ENCODE assay signal across 16 cellular contexts in the genomic region with DNA sequence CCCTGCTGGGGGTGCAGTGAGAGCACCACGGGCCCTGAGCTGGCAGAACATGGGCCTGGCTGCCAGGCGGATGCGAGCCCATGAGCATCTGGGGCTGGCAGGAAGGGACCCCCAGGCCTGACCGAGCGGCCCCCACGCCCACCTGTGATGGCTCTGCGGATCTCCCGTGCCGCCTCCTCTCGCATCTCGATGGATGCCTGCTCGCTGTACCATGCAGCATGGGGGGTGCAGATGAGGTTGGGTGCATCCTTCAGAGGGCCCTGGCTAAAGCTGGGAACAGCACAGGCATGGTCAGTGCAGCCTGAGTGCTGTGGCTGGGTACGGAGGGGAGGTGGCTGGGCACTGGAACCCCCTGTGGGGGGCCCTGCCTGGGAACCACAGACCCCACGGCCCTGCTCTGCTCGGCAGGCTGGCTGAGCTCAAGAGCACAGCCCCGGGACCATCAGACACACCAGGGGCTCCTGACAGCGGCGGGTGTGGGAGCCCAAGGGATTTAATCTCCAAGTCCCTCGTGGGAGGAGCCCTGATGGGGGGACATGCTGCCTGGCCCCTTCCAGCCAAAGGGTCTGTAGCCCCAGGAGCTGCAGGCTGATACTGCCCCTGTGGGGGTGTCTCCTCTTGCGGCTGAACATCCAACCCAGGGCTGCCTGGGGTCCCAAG.
"Had no signal": no experiment of that assay in that cellular context is flagged by ENCODE, and none has a peak within 500 bp of the region (broad histone marks: within the 10 kb centered on the region; RNA-seq: fewer than 3 reads in every experiment).

No MANE protein-coding gene starts in this region.

- H3K27me3 ChIP-seq: ovary, sigmoid colon, testis, upper lobe of right lung had no signal

- FAIRE-seq: frontal cortex had no signal

- DNase-seq: activated CD4-positive, alpha-beta T cell treated with anti-CD3 and anti-CD28 coated beads for 36 hours; activated CD4-positive, alpha-beta T cell treated with anti-CD3 and anti-CD28 coated beads, Interleukin-2, amount 50 U/mL, for 48 hours; activated gamma-delta T cell treated with Interleukin-2 at 50 U/mL for 16 hours; head of caudate nucleus; mesendoderm; stimulated activated CD4-positive, alpha-beta T cell treated with anti-CD3 and anti-CD28 coated beads, Interleukin-4, amount 100 ng/mL, for 24 hours; upper lobe of right lung had no signal

- H3K27me3 Mint-ChIP-seq: activated CD4-positive, alpha-beta T cell treated with anti-CD3 and anti-CD28 coated beads for 36 hours; activated naive CD8-positive, alpha-beta T cell; naive thymus-derived CD8-positive, alpha-beta T cell had no signal

- H3K9me3 ChIP-seq: ovary, sigmoid colon, testis, upper lobe of right lung had no signal

- H3K36me3 ChIP-seq: ovary had no signal

- H3K4me1 Mint-ChIP-seq: WTC11 had no signal

- H3K9me3 Mint-ChIP-seq: activated T-helper 1 cell treated with anti-CD3 and anti-CD28 coated beads, Interleukin-12 subunit alpha, Interleukin-12 subunit beta, Interleukin-2, Interleukin-4 antibody, amounts not matched to agents 30 ng/mL and 10 ng/mL and 1 ng/mL, durations not matched to agents 14 hours and 24 hours and 36 hours; naive thymus-derived CD8-positive, alpha-beta T cell; stimulated activated effector memory CD8-positive, alpha-beta T cell treated with anti-CD3 and anti-CD28 coated beads, Interleukin-12 subunit alpha, Interleukin-12 subunit beta, amount 100 ng/mL, for 72 hours; WTC11 had no signal

- H3K27ac ChIP-seq: ovary, testis, upper lobe of right lung had no signal

- H3K4me3 ChIP-seq: ovary, sigmoid colon, testis, upper lobe of right lung had no signal

- H3K27ac Mint-ChIP-seq: activated CD4-positive, alpha-beta T cell treated with anti-CD3 and anti-CD28 coated beads for 36 hours; activated naive CD8-positive, alpha-beta T cell; activated T-helper 1 cell treated with anti-CD3 and anti-CD28 coated beads, Interleukin-12 subunit alpha, Interleukin-12 subunit beta, Interleukin-2, Interleukin-4 antibody, amounts not matched to agents 30 ng/mL and 10 ng/mL and 1 ng/mL, durations not matched to agents 14 hours and 24 hours and 36 hours; WTC11 had no signal

- ATAC-seq: activated CD4-positive, alpha-beta T cell treated with anti-CD3 and anti-CD28 coated beads for 36 hours; naive thymus-derived CD8-positive, alpha-beta T cell; stimulated activated effector memory CD8-positive, alpha-beta T cell treated with anti-CD3 and anti-CD28 coated beads, Interleukin-12 subunit alpha, Interleukin-12 subunit beta, amount 100 ng/mL, for 72 hours; upper lobe of right lung; WTC11 had no signal

- H3K4me3 Mint-ChIP-seq: activated CD4-positive, alpha-beta T cell treated with anti-CD3 and anti-CD28 coated beads for 36 hours; activated naive CD8-positive, alpha-beta T cell; activated T-helper 1 cell treated with anti-CD3 and anti-CD28 coated beads, Interleukin-12 subunit alpha, Interleukin-12 subunit beta, Interleukin-2, Interleukin-4 antibody, amounts not matched to agents 30 ng/mL and 10 ng/mL and 1 ng/mL, durations not matched to agents 14 hours and 24 hours and 36 hours; naive thymus-derived CD8-positive, alpha-beta T cell; stimulated activated effector memory CD8-positive, alpha-beta T cell treated with anti-CD3 and anti-CD28 coated beads, Interleukin-12 subunit alpha, Interleukin-12 subunit beta, amount 100 ng/mL, for 72 hours; WTC11 had no signal
